In genomic region chr19:32650671-32651070, GRCh38 we compare ENCODE assay signal across 34 cellular contexts. TPM values are rescaled to one million over a fixed set of nuclear protein-coding genes. Genes with fewer than 3 reads are reported as not detected.
"Had no signal": no experiment of that assay in that cellular context is flagged by ENCODE, and none has a peak within 500 bp of the region (broad histone marks: within the 10 kb centered on the region; RNA-seq: fewer than 3 reads in every experiment).

No MANE protein-coding gene starts in this region.

- H3K4me1 Mint-ChIP-seq: activated naive CD4-positive, alpha-beta T cell treated with anti-CD3 and anti-CD28 coated beads, Interleukin-2, amount 50 U/mL, for 24 hours had no signal

- H3K27me3 ChIP-seq: adrenal gland, ascending aorta, breast epithelium, cardiac muscle cell, colonic mucosa, esophagus squamous epithelium had no signal

- H3K27me3 Mint-ChIP-seq: activated CD4-positive, alpha-beta memory T cell treated with anti-CD3 and anti-CD28 coated beads for 36 hours; activated CD4-positive, alpha-beta T cell treated with anti-CD3 and anti-CD28 coated beads for 36 hours; activated CD4-positive, alpha-beta T cell treated with anti-CD3 and anti-CD28 coated beads, Interleukin-2, amount 10 ng/mL, durations not matched to agents 24 days and 14 days; activated CD8-positive, alpha-beta memory T cell treated with anti-CD3 and anti-CD28 coated beads, Interleukin-2, amount 10 ng/mL, durations not matched to agents 7 days and 5 days; activated naive CD4-positive, alpha-beta T cell treated with anti-CD3 and anti-CD28 coated beads, Interleukin-2, amount 50 U/mL, for 24 hours; activated naive CD8-positive, alpha-beta T cell treated with anti-CD3 and anti-CD28 coated beads for 36 hours; activated naive CD8-positive, alpha-beta T cell treated with anti-CD3 and anti-CD28 coated beads, Interleukin-2, amount 50 U/mL, for 24 hours; brain; T-helper 17 cell had no signal

- DNase-seq: activated CD4-positive, alpha-beta memory T cell treated with anti-CD3 and anti-CD28 coated beads for 36 hours; activated CD4-positive, alpha-beta T cell treated with anti-CD3 and anti-CD28 coated beads for 36 hours; activated CD4-positive, alpha-beta T cell treated with anti-CD3 and anti-CD28 coated beads, Interleukin-2, amount 10 ng/mL, durations not matched to agents 24 days and 14 days; activated CD4-positive, CD25-positive, alpha-beta regulatory T cell; activated CD4-positive, CD25-positive, alpha-beta regulatory T cell treated with anti-CD3 and anti-CD28 coated beads, Interleukin-2, amount 50 U/mL, for 72 hours; activated CD8-positive, alpha-beta memory T cell treated with anti-CD3 and anti-CD28 coated beads, Interleukin-2, amount 10 ng/mL, durations not matched to agents 7 days and 5 days; activated CD8-positive, alpha-beta memory T cell treated with anti-CD3 and anti-CD28 coated beads, Interleukin-2, amount 50 U/mL, for 4 hours; activated CD8-positive, alpha-beta T cell treated with anti-CD3 and anti-CD28 coated beads, Interleukin-2, amount 10 ng/mL, durations not matched to agents 7 days and 5 days; activated effector memory CD4-positive, alpha-beta T cell treated with anti-CD3 and anti-CD28 coated beads, Interleukin-2, amount 50 U/mL, for 16 hours; activated naive CD4-positive, alpha-beta T cell treated with anti-CD3 and anti-CD28 coated beads for 36 hours; activated naive CD8-positive, alpha-beta T cell treated with anti-CD3 and anti-CD28 coated beads for 36 hours; activated naive CD8-positive, alpha-beta T cell treated with anti-CD3 and anti-CD28 coated beads, Interleukin-2, amount 50 U/mL, for 24 hours; activated T-cell treated with anti-CD3 and anti-CD28 coated beads, Interleukin-2, amount 50 U/mL, for 1 hour; activated T-cell treated with anti-CD3 and anti-CD28 coated beads, Interleukin-2, amount 50 U/mL, for 48 hours; adrenal gland; amygdala; central memory CD4-positive, alpha-beta T cell; cerebellar nuclear complex; colonic mucosa; effector CD8-positive, alpha-beta T cell; esophagus squamous epithelium; foreskin melanocyte; T-helper 1 cell; T-helper 17 cell; T1000 had no signal

- H3K27ac ChIP-seq: adrenal gland, ascending aorta, breast epithelium, cardiac muscle cell, colonic mucosa, epithelial cell of prostate, esophagus squamous epithelium had no signal

- H3K36me3 ChIP-seq: breast epithelium, colonic mucosa had no signal

- H3K4me3 Mint-ChIP-seq: activated CD4-positive, alpha-beta memory T cell treated with anti-CD3 and anti-CD28 coated beads for 36 hours; activated CD4-positive, alpha-beta T cell treated with anti-CD3 and anti-CD28 coated beads for 36 hours; activated CD4-positive, alpha-beta T cell treated with anti-CD3 and anti-CD28 coated beads, Interleukin-2, amount 10 ng/mL, durations not matched to agents 24 days and 14 days; activated CD8-positive, alpha-beta memory T cell treated with anti-CD3 and anti-CD28 coated beads, Interleukin-2, amount 10 ng/mL, durations not matched to agents 7 days and 5 days; activated CD8-positive, alpha-beta T cell treated with anti-CD3 and anti-CD28 coated beads, Interleukin-2, amount 10 ng/mL, durations not matched to agents 7 days and 5 days; activated naive CD4-positive, alpha-beta T cell treated with anti-CD3 and anti-CD28 coated beads for 36 hours; activated naive CD4-positive, alpha-beta T cell treated with anti-CD3 and anti-CD28 coated beads, Interleukin-2, amount 50 U/mL, for 24 hours; activated naive CD8-positive, alpha-beta T cell treated with anti-CD3 and anti-CD28 coated beads for 36 hours; activated naive CD8-positive, alpha-beta T cell treated with anti-CD3 and anti-CD28 coated beads, Interleukin-2, amount 50 U/mL, for 24 hours; activated T-helper 1 cell treated with anti-CD3 and anti-CD28 coated beads, Interleukin-12 subunit alpha, Interleukin-12 subunit beta, Interleukin-2, Interleukin-4 antibody, amounts not matched to agents 30 ng/mL and 10 ng/mL and 1 ng/mL, durations not matched to agents 14 hours and 24 hours and 36 hours; brain; T-helper 17 cell; T-helper 2 cell treated with Interferon-gamma antibody and Interleukin-4, amounts not matched to agents 5 μg/mL and 100 μg/mL, for 36 hours had no signal

- H3K27ac Mint-ChIP-seq: activated CD4-positive, alpha-beta memory T cell treated with anti-CD3 and anti-CD28 coated beads for 36 hours; activated CD4-positive, alpha-beta T cell treated with anti-CD3 and anti-CD28 coated beads for 36 hours; activated CD4-positive, alpha-beta T cell treated with anti-CD3 and anti-CD28 coated beads, Interleukin-2, amount 10 ng/mL, durations not matched to agents 24 days and 14 days; activated CD8-positive, alpha-beta memory T cell treated with anti-CD3 and anti-CD28 coated beads, Interleukin-2, amount 10 ng/mL, durations not matched to agents 7 days and 5 days; activated CD8-positive, alpha-beta T cell treated with anti-CD3 and anti-CD28 coated beads, Interleukin-2, amount 10 ng/mL, durations not matched to agents 7 days and 5 days; activated naive CD4-positive, alpha-beta T cell treated with anti-CD3 and anti-CD28 coated beads for 36 hours; activated naive CD4-positive, alpha-beta T cell treated with anti-CD3 and anti-CD28 coated beads, Interleukin-2, amount 50 U/mL, for 24 hours; activated naive CD8-positive, alpha-beta T cell treated with anti-CD3 and anti-CD28 coated beads for 36 hours; activated naive CD8-positive, alpha-beta T cell treated with anti-CD3 and anti-CD28 coated beads, Interleukin-2, amount 50 U/mL, for 24 hours; activated T-helper 1 cell treated with anti-CD3 and anti-CD28 coated beads, Interleukin-12 subunit alpha, Interleukin-12 subunit beta, Interleukin-2, Interleukin-4 antibody, amounts not matched to agents 30 ng/mL and 10 ng/mL and 1 ng/mL, durations not matched to agents 14 hours and 24 hours and 36 hours; activated T-helper 2 cell treated with anti-CD3 and anti-CD28 coated beads, Interferon-gamma antibody, Interleukin-2, Interleukin-4, amounts not matched to agents 10 μg/mL and 5 μg/mL and 100 μg/mL, durations not matched to agents 14 hours and 24 hours and 36 hours; T-helper 17 cell; T-helper 2 cell treated with Interferon-gamma antibody and Interleukin-4, amounts not matched to agents 5 μg/mL and 100 μg/mL, for 36 hours had no signal

- H3K4me3 ChIP-seq: adrenal gland, ascending aorta, breast epithelium, cardiac muscle cell, colonic mucosa, esophagus squamous epithelium had no signal

- H3K4me1 ChIP-seq: adrenal gland, ascending aorta had no signal

- H3K9me3 Mint-ChIP-seq: activated CD4-positive, alpha-beta memory T cell treated with anti-CD3 and anti-CD28 coated beads for 36 hours; activated CD4-positive, alpha-beta T cell treated with anti-CD3 and anti-CD28 coated beads, Interleukin-2, amount 10 ng/mL, durations not matched to agents 24 days and 14 days; activated naive CD4-positive, alpha-beta T cell treated with anti-CD3 and anti-CD28 coated beads for 36 hours; activated naive CD4-positive, alpha-beta T cell treated with anti-CD3 and anti-CD28 coated beads, Interleukin-2, amount 50 U/mL, for 24 hours; activated naive CD8-positive, alpha-beta T cell treated with anti-CD3 and anti-CD28 coated beads for 36 hours; activated naive CD8-positive, alpha-beta T cell treated with anti-CD3 and anti-CD28 coated beads, Interleukin-2, amount 50 U/mL, for 24 hours; activated T-helper 1 cell treated with anti-CD3 and anti-CD28 coated beads, Interleukin-12 subunit alpha, Interleukin-12 subunit beta, Interleukin-2, Interleukin-4 antibody, amounts not matched to agents 30 ng/mL and 10 ng/mL and 1 ng/mL, durations not matched to agents 14 hours and 24 hours and 36 hours; activated T-helper 2 cell treated with anti-CD3 and anti-CD28 coated beads, Interferon-gamma antibody, Interleukin-2, Interleukin-4, amounts not matched to agents 10 μg/mL and 5 μg/mL and 100 μg/mL, durations not matched to agents 14 hours and 24 hours and 36 hours; brain; T-helper 2 cell treated with Interferon-gamma antibody and Interleukin-4, amounts not matched to agents 5 μg/mL and 100 μg/mL, for 36 hours had no signal

- ATAC-seq: activated CD4-positive, alpha-beta T cell treated with anti-CD3 and anti-CD28 coated beads for 36 hours; activated CD8-positive, alpha-beta memory T cell treated with anti-CD3 and anti-CD28 coated beads, Interleukin-2, amount 10 ng/mL, durations not matched to agents 7 days and 5 days; activated CD8-positive, alpha-beta T cell treated with anti-CD3 and anti-CD28 coated beads, Interleukin-2, amount 10 ng/mL, durations not matched to agents 7 days and 5 days; activated naive CD8-positive, alpha-beta T cell treated with anti-CD3 and anti-CD28 coated beads, Interleukin-2, amount 50 U/mL, for 24 hours; T-helper 17 cell had no signal

- H3K9me3 ChIP-seq: adrenal gland, ascending aorta, breast epithelium, colonic mucosa, esophagus squamous epithelium had no signal

RNA-seq across cellular contexts. Expression of gene RGS9BP, which starts 25.0 kb away (rescaled TPM):
- total RNA-seq: activated naive CD8-positive, alpha-beta T cell treated with anti-CD3 and anti-CD28 coated beads for 36 hours; activated T-helper 1 cell treated with anti-CD3 and anti-CD28 coated beads, Interleukin-12 subunit alpha, Interleukin-12 subunit beta, Interleukin-2, Interleukin-4 antibody, amounts not matched to agents 30 ng/mL and 10 ng/mL and 1 ng/mL, durations not matched to agents 14 hours and 24 hours and 36 hours; ascending aorta had no signal
